ENCODE assay signal across 8 cellular contexts in the genomic region with DNA sequence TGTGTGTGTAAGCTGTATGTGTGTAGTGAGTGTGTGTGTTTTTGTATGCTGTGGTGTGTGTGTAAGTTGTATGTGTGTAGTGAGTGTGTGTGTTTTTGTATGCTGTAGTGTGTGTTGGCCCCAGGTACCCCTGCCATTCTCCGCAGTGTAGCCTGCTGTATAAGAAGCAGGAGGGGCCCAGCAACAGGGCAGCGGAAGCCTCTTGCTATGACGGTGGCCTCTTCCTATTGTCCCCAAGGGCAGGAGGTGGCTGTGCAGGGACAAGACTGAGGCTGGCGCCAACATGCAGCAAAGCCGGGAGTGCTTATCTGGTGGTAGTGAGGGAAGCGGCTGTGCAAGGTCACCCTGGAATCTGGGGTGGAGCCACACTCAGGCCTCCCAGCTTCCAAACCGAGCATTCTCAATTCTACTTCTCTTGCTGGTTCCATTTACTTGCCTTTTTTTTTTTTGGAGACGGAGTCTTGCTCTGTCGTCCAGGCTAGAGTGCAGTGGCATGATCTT. TPM values are rescaled to one million over a fixed set of nuclear protein-coding genes. Genes with fewer than 3 reads are reported as not detected.
A peak's percentile ranks its signal among the peaks of the same experiment; 100 is the strongest.
DNase-seq lines count a peak whose midpoint lies in the region; ATAC-seq and TF ChIP-seq lines count a peak whose summit lies in the region.

No MANE protein-coding gene starts in this region.

- H3K4me3 ChIP-seq in PC-9 (no peak overlapping the region), epithelial cell of esophagus (ENCODE audit: low read length) (no peak overlapping the region)

- POLR2A ChIA-PET in CD4-positive, alpha-beta T cell (lab: Charles Lee), result interaction anchor here (0.6 kb wide), 1 partner anchor 26 kb away, joined by 3 read pairs; no protein-coding TSS in a partner anchor
- POLR2A ChIA-PET in PC-9 (lab: Charles Lee; ENCODE audit: unreplicated experiment), result interaction anchor here (0.6 to 0.7 kb wide), 2 partner anchors 35 to 285 kb away, joined by 3 read pairs; no protein-coding TSS in a partner anchor

- no peaks in the 10 kb centered on the region for H3K27me3 ChIP-seq in CD4-positive, alpha-beta T cell (ENCODE audit: control insufficient read depth, insufficient read depth, low read length)
- no peaks in the 10 kb centered on the region for H3K27me3 ChIP-seq in PC-9 (ENCODE audit: insufficient read depth, low read depth)

- peaks cover 21% of the 10 kb centered on the region for H3K4me1 ChIP-seq in PC-9 (replicated peaks; ENCODE audit: insufficient read depth)

- peak; percentile 22 for ATAC-seq in CD4-positive, alpha-beta T cell (ENCODE audit: poor library complexity)
- ATAC-seq in naive B cell (ENCODE audit: low read depth in 2 of 2) (peak; percentile 47 to 51), GM19395 (IDR thresholded peaks at IDR 0.05; ENCODE audit: unreplicated experiment) (no peak)

- no peak overlapping the region for H3K4me3 Mint-ChIP-seq in CD4-positive, alpha-beta T cell
- no peak overlapping the region for H3K4me3 Mint-ChIP-seq in naive B cell

- no peak overlapping the region for H3K27ac ChIP-seq in CD4-positive, alpha-beta T cell (ENCODE audit: low read depth, low read length)
- H3K27ac ChIP-seq in PC-9, result no peak overlapping the region

- no peak overlapping the region for H2AFZ ChIP-seq in PC-9

- no peaks in the 10 kb centered on the region for H3K36me3 ChIP-seq in PC-9 (ENCODE audit: low read depth)

- no peak for DNase-seq in CD4-positive, alpha-beta T cell
- DNase-seq in PC-9 (peak; percentile 55 to 69), epithelial cell of esophagus (ENCODE audit: low read depth) (peak; percentile 18), naive B cell (no peak), NCI-H526 (lab: John Stamatoyannopoulos, UW) (no peak), NCI-H510A (lab: John Stamatoyannopoulos, UW) (no peak)
- no peak for DNase-seq in stimulated activated CD8-positive, alpha-beta memory T cell treated with anti-CD3 and anti-CD28 coated beads, Interleukin-4, amount 100 ng/mL, for 48 hours

- no peaks in the 10 kb centered on the region for H3K9me3 Mint-ChIP-seq in CD4-positive, alpha-beta T cell
- H3K9me3 Mint-ChIP-seq in naive B cell, result no peaks in the 10 kb centered on the region

- no peak overlapping the region for H3K27ac Mint-ChIP-seq in CD4-positive, alpha-beta T cell
- H3K27ac Mint-ChIP-seq in naive B cell, result no peak overlapping the region

- no peaks in the 10 kb centered on the region for H3K9me3 ChIP-seq in CD4-positive, alpha-beta T cell (ENCODE audit: control insufficient read depth, low read length)
- H3K9me3 ChIP-seq in PC-9 (ENCODE audit: insufficient read depth, low read depth), result no peaks in the 10 kb centered on the region

- H3K36me3 Mint-ChIP-seq in CD4-positive, alpha-beta T cell (ENCODE audit: low read depth), result no peaks in the 10 kb centered on the region
- no peaks in the 10 kb centered on the region for H3K36me3 Mint-ChIP-seq in naive B cell

- H3K79me2 ChIP-seq in PC-9 (ENCODE audit: low read depth), result no peaks in the 10 kb centered on the region

- CTCF ChIA-PET in CD4-positive, alpha-beta T cell (lab: Charles Lee), result no interaction called here
- CTCF ChIA-PET in PC-9 (lab: Charles Lee), result interaction anchor here (0.6 to 2.2 kb wide), 2 partner anchors 31 to 36 kb away, joined by 3 to 18 read pairs; no protein-coding TSS in a partner anchor

- peaks cover 40% of the 10 kb centered on the region for H3K4me1 Mint-ChIP-seq in CD4-positive, alpha-beta T cell (ENCODE audit: low read depth)
- peaks cover 6 to 17% (median 7%) of the 10 kb centered on the region in 3 donors for H3K4me1 Mint-ChIP-seq in naive B cell

- H3K9me2 ChIP-seq in PC-9 (ENCODE audit: insufficient read depth), result no peaks in the 10 kb centered on the region

- intact Hi-C loops in CD4-positive, alpha-beta T cell (cut with DNase I, micrococcal nuclease), result no loop called here
- intact Hi-C loops in PC-9 (cut with micrococcal nuclease; ENCODE audit: unreplicated experiment), result no loop called here

- no peaks in the 10 kb centered on the region for H3K27me3 Mint-ChIP-seq in CD4-positive, alpha-beta T cell
- peaks cover 9 to 14% (median 10%) of the 10 kb centered on the region in 3 donors for H3K27me3 Mint-ChIP-seq in naive B cell

- no TSS peak for BruUV-seq in PC-9 (replicated peaks; lab: Mats Ljungman, UMichigan)

- no peaks in the 10 kb centered on the region for H4K20me1 ChIP-seq in PC-9 (ENCODE audit: insufficient read depth)

- H3F3A ChIP-seq in PC-9 (ENCODE audit: insufficient read depth, low read depth), result peaks cover under 1% of the 10 kb centered on the region; the same call in 1 of the 2 replicates

- H3K4me2 ChIP-seq in PC-9, result no peak overlapping the region

- no peak for TF ChIP-seq CTCF in CD4-positive, alpha-beta T cell (IDR thresholded peaks at IDR 0.05)
- TF ChIP-seq CTCF in PC-9 (conservative IDR thresholded peaks at IDR 0.05) (no peak), epithelial cell of esophagus (IDR thresholded peaks at IDR 0.05; ENCODE audit: insufficient read depth, low read depth, low read length, missing control alignments) (no peak)

RNA-seq across cellular contexts. Expression of gene SPAAR, which starts 5.1 kb away (rescaled TPM):
- not detected for total RNA-seq in CD4-positive, alpha-beta T cell
- total RNA-seq in PC-9 (2021), result 0.72 and 0.73 TPM in 2 replicates
- polyA plus RNA-seq in naive B cell (ENCODE audit: low read depth in 6 of 6), result not detected

RNA-seq across cellular contexts. Expression of gene HRCT1, which starts 8.4 kb away (rescaled TPM):
- total RNA-seq in CD4-positive, alpha-beta T cell, result not detected
- total RNA-seq in PC-9 (2021), result 2.0 and 3.6 TPM in 2 replicates
- polyA plus RNA-seq in naive B cell (ENCODE audit: low read depth in 6 of 6), result not detected

RNA-seq across cellular contexts. Expression of gene OR2S2, which starts 43.6 kb away (rescaled TPM):
- total RNA-seq in CD4-positive, alpha-beta T cell, result not detected
- total RNA-seq in PC-9 (2021), result not detected in 2 replicates
- not detected for polyA plus RNA-seq in naive B cell (ENCODE audit: low read depth in 6 of 6)

RNA-seq across cellular contexts. Expression of gene OR13J1, which starts 44.2 kb away (rescaled TPM):
- not detected for total RNA-seq in CD4-positive, alpha-beta T cell
- total RNA-seq in PC-9 (2021), result not detected in 2 replicates
- not detected for polyA plus RNA-seq in naive B cell (ENCODE audit: low read depth in 6 of 6)

Comparison
In these comparisons a context has a peak if more than half of its experiments do, and no peak if none do; other contexts are left out.
1. DNase-seq: peak in PC-9 (2 of 2) and epithelial cell of esophagus (single experiment); none in CD4-positive, alpha-beta T cell (0 of 10), naive B cell (single experiment), NCI-H526 (0 of 2), stimulated activated CD8-positive, alpha-beta memory T cell treated with anti-CD3 and anti-CD28 coated beads, Interleukin-4, amount 100 ng/mL, for 48 hours (single experiment) and NCI-H510A (single experiment).